Comparison of ENCODE assay signal across 8 cellular contexts in genomic region chr2:223956267-223956666, GRCh38. TPM values are rescaled to one million over a fixed set of nuclear protein-coding genes. Genes with fewer than 3 reads are reported as not detected.
A peak's percentile ranks its signal among the peaks of the same experiment; 100 is the strongest.
DNase-seq lines count a peak whose midpoint lies in the region; ATAC-seq and TF ChIP-seq lines count a peak whose summit lies in the region.

No MANE protein-coding gene starts in this region.

- H3K27ac ChIP-seq in SK-N-MC (no peak overlapping the region), right lobe of liver (peak overlapping the region; percentile 66 to 83 (median 79)), upper lobe of right lung (peak overlapping the region; percentile 86)

- no peak for TF ChIP-seq CTCF in right lobe of liver (IDR thresholded peaks at IDR 0.05)
- TF ChIP-seq CTCF in upper lobe of right lung (IDR thresholded peaks at IDR 0.05) = no peak

- H3K36me3 ChIP-seq in SK-N-MC (ENCODE audit: insufficient read depth, low read length) (peaks cover 26% of the 10 kb centered on the region), right lobe of liver (peaks cover 0 to 16% (median 0%) of the 10 kb centered on the region in 4 donors), upper lobe of right lung (peaks cover 7% of the 10 kb centered on the region)

- H3K4me1 Mint-ChIP-seq in activated naive CD4-positive, alpha-beta T cell treated with anti-CD3 and anti-CD28 coated beads, Interleukin-2, amount 10 ng/mL, durations not matched to agents 7 days and 5 days = peaks cover 69% of the 10 kb centered on the region

- CTCF ChIA-PET in activated naive CD4-positive, alpha-beta T cell treated with anti-CD3 and anti-CD28 coated beads, Interleukin-2, amount 10 ng/mL, durations not matched to agents 7 days and 5 days (lab: Charles Lee) = interaction anchor here (1.5 to 3.0 kb wide), 3 partner anchors 11 to 195 kb away, joined by 5 to 10 read pairs (median 7); partner anchors contain the start of gene WDFY1

- H3K4me3 Mint-ChIP-seq in activated naive CD4-positive, alpha-beta T cell treated with anti-CD3 and anti-CD28 coated beads, Interleukin-2, amount 10 ng/mL, durations not matched to agents 7 days and 5 days = peak overlapping the region; percentile 14

- WGBS in right lobe of liver (ENCODE audit: insufficient coverage, low coverage, low lambda C conversion rate, missing lambda C conversion rate) = 69% methylated on average over 4 of the region's 4 CpGs

- TF ChIP-seq POLR2A in right lobe of liver (IDR thresholded peaks at IDR 0.05) = no peak

- no peaks in the 10 kb centered on the region for H3K9me3 Mint-ChIP-seq in activated naive CD4-positive, alpha-beta T cell treated with anti-CD3 and anti-CD28 coated beads, Interleukin-2, amount 10 ng/mL, durations not matched to agents 7 days and 5 days

- peak overlapping the region; percentile 95 for H3K9ac ChIP-seq in SK-N-MC (ENCODE audit: insufficient read length)

- H3K27ac Mint-ChIP-seq in activated naive CD4-positive, alpha-beta T cell treated with anti-CD3 and anti-CD28 coated beads, Interleukin-2, amount 10 ng/mL, durations not matched to agents 7 days and 5 days = peak overlapping the region; percentile 49

- H3K9me3 ChIP-seq in SK-N-MC (ENCODE audit: low read depth, low read length) (no peaks in the 10 kb centered on the region), right lobe of liver (no peaks in the 10 kb centered on the region), upper lobe of right lung (no peaks in the 10 kb centered on the region)

- H3K4me3 ChIP-seq in SK-N-MC (no peak overlapping the region), right lobe of liver (peak overlapping the region in 1 of 3 donors; percentile 90), upper lobe of right lung (peak overlapping the region; percentile 82)

- no peaks in the 10 kb centered on the region for H3K27me3 ChIP-seq in right lobe of liver
- H3K27me3 ChIP-seq in upper lobe of right lung = no peaks in the 10 kb centered on the region

- intact Hi-C loops in right lobe of liver (cut with DNase I) (loop anchor here in 1 of 2 donors (10.0 kb wide), 1 partner anchor 51 kb away; no protein-coding TSS in a partner anchor), upper lobe of right lung (cut with DNase I) (no loop called here)

- no peak for ATAC-seq in right lobe of liver
- ATAC-seq in upper lobe of right lung = no peak

- H3K4me1 ChIP-seq in right lobe of liver = peaks cover 0 to 25% (median 4%) of the 10 kb centered on the region in 4 donors
- peaks cover 44% of the 10 kb centered on the region for H3K4me1 ChIP-seq in upper lobe of right lung

- H3K27me3 Mint-ChIP-seq in activated naive CD4-positive, alpha-beta T cell treated with anti-CD3 and anti-CD28 coated beads, Interleukin-2, amount 10 ng/mL, durations not matched to agents 7 days and 5 days = peaks cover 6% of the 10 kb centered on the region

- no peak for DNase-seq in activated naive CD4-positive, alpha-beta T cell treated with anti-CD3 and anti-CD28 coated beads, Interleukin-2, amount 10 ng/mL, durations not matched to agents 7 days and 5 days
- no peak for DNase-seq in activated naive CD4-positive, alpha-beta T cell treated with anti-CD3 and anti-CD28 coated beads, Interleukin-2, amount 50 U/mL, for 16 hours
- DNase-seq in SK-N-MC (ENCODE audit: low read depth, low spot score) (no peak), right lobe of liver (no peak), upper lobe of right lung (no peak), hypothalamus (lab: John Stamatoyannopoulos, UW) (no peak), ureter (ENCODE audit: low spot score) (no peak), SIG-M5 (lab: John Stamatoyannopoulos, UW) (no peak)

- peaks cover 24% of the 10 kb centered on the region for H3K36me3 Mint-ChIP-seq in activated naive CD4-positive, alpha-beta T cell treated with anti-CD3 and anti-CD28 coated beads, Interleukin-2, amount 10 ng/mL, durations not matched to agents 7 days and 5 days

RNA-seq across cellular contexts. Expression of gene MRPL44, which starts 1.0 kb away (rescaled TPM):
- total RNA-seq in right lobe of liver (10 to 100 TPM; 20.4 to 38.5 (median 23.5) TPM), upper lobe of right lung (18.9 TPM), ureter (20.6 TPM)

RNA-seq across cellular contexts. Expression of gene WDFY1, which starts 11.1 kb away (rescaled TPM):
- total RNA-seq in right lobe of liver (10 to 100 TPM; 19.7 to 28.0 (median 21.4) TPM), upper lobe of right lung (50.1 TPM), ureter (55.2 TPM)
